Comparison of ENCODE assay signal across 16 cellular contexts in the genomic region with DNA sequence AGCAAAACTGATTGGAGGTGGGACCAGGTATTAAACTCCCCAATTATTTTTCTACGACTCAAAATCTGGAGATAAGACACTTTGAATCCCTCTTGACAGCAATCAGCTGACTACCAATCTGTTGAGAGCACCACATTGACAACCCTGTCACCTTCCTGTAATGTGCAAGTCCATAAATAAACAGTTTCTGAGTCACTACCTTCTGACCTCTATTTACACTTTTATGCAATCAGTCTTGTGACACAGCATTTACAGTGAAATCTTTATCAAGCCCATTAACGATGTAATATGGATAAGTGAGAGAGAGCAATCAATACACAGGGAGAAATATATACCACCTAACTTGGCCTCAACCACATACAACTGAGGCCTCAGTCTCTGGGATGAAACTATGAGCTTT.
"Had no signal": no experiment of that assay in that cellular context is flagged by ENCODE, and none has a peak within 500 bp of the region (broad histone marks: within the 10 kb centered on the region; RNA-seq: fewer than 3 reads in every experiment).

No MANE protein-coding gene starts in this region.

- H3K27ac ChIP-seq: skin epidermis, stomach, thoracic aorta had no signal

- H3K9me3 ChIP-seq: stomach, thoracic aorta had no signal

- H3K27me3 ChIP-seq: stomach had no signal

- DNase-seq: activated CD4-positive, alpha-beta memory T cell treated with anti-CD3 and anti-CD28 coated beads for 36 hours; activated effector memory CD4-positive, alpha-beta T cell treated with anti-CD3 and anti-CD28 coated beads, Interleukin-2, amount 50 U/mL, for 16 hours; activated T-cell treated with anti-CD3 and anti-CD28 coated beads, Interleukin-2, amount 50 U/mL, for 4 hours; amniotic stem cell; cerebellar nuclear complex; effector memory CD8-positive, alpha-beta T cell; hippocampal formation; kidney glomerular epithelial cell; nephron progenitor cell; stimulated activated CD4-positive, alpha-beta T cell treated with anti-CD3 and anti-CD28 coated beads, Interleukin-4, amount 100 ng/mL, for 4 hours; stomach; T-helper 9 cell had no signal

- H3K36me3 ChIP-seq: stomach, thoracic aorta had no signal

- ATAC-seq: activated naive CD4-positive, alpha-beta T cell treated with anti-CD3 and anti-CD28 coated beads, Interleukin-2, amount 50 U/mL, for 72 hours; activated T-cell treated with anti-CD3 and anti-CD28 coated beads, Interleukin-2, amount 50 U/mL, for 4 hours; effector memory CD8-positive, alpha-beta T cell had no signal

- H3K4me1 ChIP-seq: stomach had no signal

- H3K4me3 ChIP-seq: lung, skin epidermis, stomach, thoracic aorta had no signal
